Comparison of ENCODE assay signal across 8 cellular contexts in the genomic region with DNA sequence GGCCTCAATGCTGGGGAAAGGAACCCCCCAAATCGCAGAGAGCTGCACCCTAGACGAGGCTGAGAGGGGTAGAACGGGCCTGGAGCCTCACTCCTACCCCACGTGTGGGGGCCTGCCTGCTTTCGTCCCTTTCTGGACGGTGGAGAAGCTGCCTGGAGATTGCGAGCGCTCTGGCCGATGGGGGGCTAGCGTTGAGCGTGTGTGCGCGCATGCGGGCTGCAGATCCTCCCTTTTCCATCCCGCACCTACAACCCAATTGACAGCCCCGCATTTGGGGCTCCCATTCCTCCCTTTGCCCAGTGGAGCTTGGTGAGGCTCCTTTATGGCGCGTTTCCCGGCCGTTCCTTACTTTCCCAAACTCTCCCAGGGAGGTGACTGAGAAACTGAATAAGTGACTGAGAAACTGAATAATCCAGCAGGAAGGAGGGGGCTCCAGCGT. TPM values are rescaled to one million over a fixed set of nuclear protein-coding genes. Genes with fewer than 3 reads are reported as not detected.
DNase-seq lines count a peak whose midpoint lies in the region; ATAC-seq, FAIRE-seq and TF ChIP-seq lines count a peak whose summit lies in the region.

No MANE protein-coding gene starts in this region.

- H3K4me2 ChIP-seq in keratinocyte (ENCODE audit: control insufficient read depth, extremely low read depth, insufficient read depth, low read depth, low read length): peak overlapping the region; percentile 97

- H3K27ac Mint-ChIP-seq in activated naive CD4-positive, alpha-beta T cell treated with anti-CD3 and anti-CD28 coated beads for 36 hours: peak overlapping the region; percentile 51

- no peak for FAIRE-seq in keratinocyte (lab: Jason Lieb, UNC)

- TF ChIP-seq CTCF in adrenal gland (IDR thresholded peaks at IDR 0.05): no peak
- TF ChIP-seq CTCF in keratinocyte (optimal IDR thresholded peaks at IDR 0.05 in 1 of 3, IDR thresholded peaks at IDR 0.05 in 1 of 3, conservative IDR thresholded peaks at IDR 0.05 in 1 of 3; ENCODE audit: extremely low read depth in 1 of 3, insufficient read depth in 2 of 3, low read length in 3 of 3): no peak
- TF ChIP-seq CTCF in suprapubic skin (IDR thresholded peaks at IDR 0.05): no peak

- peaks cover 30% of the 10 kb centered on the region for H3K4me1 Mint-ChIP-seq in activated naive CD4-positive, alpha-beta T cell treated with anti-CD3 and anti-CD28 coated beads for 36 hours (ENCODE audit: low read depth)

- CTCF ChIA-PET in activated naive CD4-positive, alpha-beta T cell treated with anti-CD3 and anti-CD28 coated beads for 36 hours (lab: Charles Lee): interaction anchor here (1.1 to 3.1 kb wide), 2 partner anchors 9 to 296 kb away, joined by 3 to 19 read pairs; no protein-coding TSS in a partner anchor

- peaks cover 18% of the 10 kb centered on the region for H4K20me1 ChIP-seq in keratinocyte (ENCODE audit: control insufficient read depth, extremely low read depth, insufficient read depth, low read length)

- peaks cover 35% of the 10 kb centered on the region for H3K79me2 ChIP-seq in keratinocyte (ENCODE audit: control insufficient read depth, insufficient read depth, low read length)

- H3K27me3 ChIP-seq in adrenal gland (no peaks in the 10 kb centered on the region), keratinocyte (ENCODE audit: control insufficient read depth, extremely low read depth, insufficient read depth, low read length) (no peaks in the 10 kb centered on the region), suprapubic skin (no peaks in the 10 kb centered on the region)

- TF ChIP-seq POLR2A in adrenal gland (IDR thresholded peaks at IDR 0.05) (no peak), suprapubic skin (IDR thresholded peaks at IDR 0.05) (no peak)

- DNase-seq in activated naive CD4-positive, alpha-beta T cell treated with anti-CD3 and anti-CD28 coated beads for 36 hours: no peak
- no peak for DNase-seq in activated naive CD4-positive, alpha-beta T cell treated with Interleukin-2 at 50 U/mL for 16 hours
- DNase-seq in adrenal gland: no peak
- DNase-seq in keratinocyte (ENCODE audit: low read depth, low spot score): no peak
- DNase-seq in suprapubic skin (ENCODE audit: low spot score in 2 of 2): no peak
- DNase-seq in glomerular visceral epithelial cell (ENCODE audit: extremely low spot score): no peak
- DNase-seq in ACHN: no peak

- peak overlapping the region; percentile 89 for H3K9ac ChIP-seq in keratinocyte (ENCODE audit: control insufficient read depth, extremely low read depth, insufficient read depth, low read length)

- peaks cover 3% of the 10 kb centered on the region for H3K9me1 ChIP-seq in keratinocyte (ENCODE audit: control insufficient read depth, extremely low read depth, insufficient read depth, low read length)

- peak overlapping the region; percentile 93 for H3K4me3 Mint-ChIP-seq in activated naive CD4-positive, alpha-beta T cell treated with anti-CD3 and anti-CD28 coated beads for 36 hours

- H2AFZ ChIP-seq in keratinocyte (ENCODE audit: control insufficient read depth, low read length): peak overlapping the region; percentile 36

- in situ Hi-C loops in ACHN (cut with HindIII; ENCODE audit: low pct_ligation_motif_present, low pct_unique_long_range_greater_than_20kb, low sequenced_read_pairs): no loop called here

- dilution Hi-C loops in keratinocyte (cut with MboI; ENCODE audit: extremely low pct_ligation_motif_present, low sequenced_read_pairs): no loop called here

- no peaks in the 10 kb centered on the region for H3K36me3 Mint-ChIP-seq in activated naive CD4-positive, alpha-beta T cell treated with anti-CD3 and anti-CD28 coated beads for 36 hours (ENCODE audit: low read depth)

- WGBS in adrenal gland, 4 donors: 18 to 27% (median 20%) methylated on average over 9 to 21 of the region's 21 CpGs
- 17% methylated on average over 13 of the region's 21 CpGs for WGBS in suprapubic skin

- H3K9me3 Mint-ChIP-seq in activated naive CD4-positive, alpha-beta T cell treated with anti-CD3 and anti-CD28 coated beads for 36 hours: no peaks in the 10 kb centered on the region

- H3K4me1 ChIP-seq in adrenal gland (replicated peaks in 1 of 2) (peaks cover 5 to 22% of the 10 kb centered on the region in 2 donors), keratinocyte (ENCODE audit: control insufficient read depth, extremely low read depth, insufficient read depth, low read length) (peaks cover 29% of the 10 kb centered on the region), suprapubic skin (peaks cover 61% of the 10 kb centered on the region)

- no peak for ATAC-seq in HG02678 (IDR thresholded peaks at IDR 0.05; ENCODE audit: unreplicated experiment)

- H3K9me3 ChIP-seq in adrenal gland (replicated peaks in 1 of 3): no peaks in the 10 kb centered on the region
- no peaks in the 10 kb centered on the region for H3K9me3 ChIP-seq in keratinocyte (ENCODE audit: control insufficient read depth, low read depth, low read length)
- H3K9me3 ChIP-seq in suprapubic skin: no peaks in the 10 kb centered on the region

- H3K27ac ChIP-seq in adrenal gland (peak overlapping the region in 4 of 5 donors; percentile 58 to 88 (median 84)), keratinocyte (ENCODE audit: control insufficient read depth, insufficient read depth, low read length) (peak overlapping the region; percentile 93), suprapubic skin (peak overlapping the region; percentile 96)

- H3K27me3 Mint-ChIP-seq in activated naive CD4-positive, alpha-beta T cell treated with anti-CD3 and anti-CD28 coated beads for 36 hours (ENCODE audit: low read depth): no peaks in the 10 kb centered on the region

- intact Hi-C loops in activated naive CD4-positive, alpha-beta T cell treated with anti-CD3 and anti-CD28 coated beads for 36 hours (cut with micrococcal nuclease): loop anchor here (1.0 to 10.0 kb wide), 6 partner anchors 8 to 432 kb away; a partner anchor contains a TSS
- intact Hi-C loops in adrenal gland (cut with DNase I): loop anchor here in 1 of 2 donors (10.0 kb wide), 1 partner anchor 142 kb away; no protein-coding TSS in a partner anchor

- H3K4me3 ChIP-seq in adrenal gland: peak overlapping the region in 2 of 4 donors; percentile 53 to 57
- peak overlapping the region; percentile 64 to 85 (median 83) for H3K4me3 ChIP-seq in keratinocyte (ENCODE audit: control insufficient read depth in 2 of 3, extremely low read depth in 1 of 3, insufficient read depth in 2 of 3, low read depth in 1 of 3, low read length in 3 of 3)
- peak overlapping the region; percentile 54 for H3K4me3 ChIP-seq in suprapubic skin

- no peak for TF ChIP-seq EP300 in suprapubic skin (IDR thresholded peaks at IDR 0.05)

- H3K36me3 ChIP-seq in adrenal gland (replicated peaks in 1 of 2) (no peaks in the 10 kb centered on the region), keratinocyte (ENCODE audit: control insufficient read depth in 2 of 2, extremely low read depth in 1 of 2, insufficient read depth in 2 of 2, low read length in 2 of 2) (peaks cover 11 to 27% of the 10 kb centered on the region in 2 experiments), suprapubic skin (peaks cover 5% of the 10 kb centered on the region)

RNA-seq across cellular contexts. Expression of a gene that starts 0.9 kb away (rescaled TPM):
- total RNA-seq in activated naive CD4-positive, alpha-beta T cell treated with anti-CD3 and anti-CD28 coated beads for 36 hours: under 1 TPM; 0.21 to 0.35 TPM
- 1 to 10 TPM in 3 of 8 donors, under 1 TPM in 5; 0.13 to 2.2 (median 0.72) TPM for total RNA-seq in adrenal gland
- under 1 TPM; 0.31 to 0.97 (median 0.37) TPM for polyA plus RNA-seq in adrenal gland
- 34.8 to 53.9 TPM (median 39.2 TPM) in 3 replicates for polyA plus RNA-seq in keratinocyte
- polyA plus RNA-seq in keratinocyte (2011; ENCODE audit: low read depth): 17.9 TPM
- 20.2 and 23.8 TPM in 2 replicates for polyA plus RNA-seq in keratinocyte (2011; cell fraction: cytosol; rRNA removed)
- 93.9 and 100 TPM in 2 replicates for polyA plus RNA-seq in keratinocyte (2011; cell fraction: nucleus; rRNA removed)
- polyA plus RNA-seq in keratinocyte (2012; ENCODE audit: low replicate concordance): 31.4 and 42.0 TPM in 2 replicates
- polyA minus RNA-seq in keratinocyte: 68.0 to 78.2 TPM (median 73.5 TPM) in 3 replicates
- polyA minus RNA-seq in keratinocyte (2011; cell fraction: cytosol; rRNA and poly(A)+ RNA removed): 35.1 TPM
- polyA minus RNA-seq in keratinocyte (2011; cell fraction: nucleus; rRNA and poly(A)+ RNA removed): 44.2 and 52.1 TPM in 2 replicates
- total RNA-seq in suprapubic skin: 100 to 1,000 TPM in 2 of 4 donors, 10 to 100 TPM in 2; 77.0 to 133 (median 99.7) TPM

RNA-seq across cellular contexts. Expression of a gene that starts 8.3 kb away (rescaled TPM):
- 1 to 10 TPM; 4.2 to 5.4 TPM for total RNA-seq in activated naive CD4-positive, alpha-beta T cell treated with anti-CD3 and anti-CD28 coated beads for 36 hours
- 10 to 100 TPM; 13.4 to 37.1 (median 28.8) TPM for total RNA-seq in adrenal gland
- 10 to 100 TPM in 2 of 3 donors, 1 to 10 TPM in 1; 6.0 to 18.2 (median 13.6) TPM for polyA plus RNA-seq in adrenal gland
- polyA plus RNA-seq in keratinocyte: 9.2 to 16.6 TPM (median 12.1 TPM) in 3 replicates
- 11.9 TPM for polyA plus RNA-seq in keratinocyte (2011; ENCODE audit: low read depth)
- 4.5 and 7.1 TPM in 2 replicates for polyA plus RNA-seq in keratinocyte (2011; cell fraction: cytosol; rRNA removed)
- 26.5 and 29.3 TPM in 2 replicates for polyA plus RNA-seq in keratinocyte (2011; cell fraction: nucleus; rRNA removed)
- polyA plus RNA-seq in keratinocyte (2012; ENCODE audit: low replicate concordance): 11.6 and 11.8 TPM in 2 replicates
- polyA minus RNA-seq in keratinocyte: 11.7 to 22.2 TPM (median 18.8 TPM) in 3 replicates
- 13.6 TPM for polyA minus RNA-seq in keratinocyte (2011; cell fraction: cytosol; rRNA and poly(A)+ RNA removed)
- 21.2 and 24.3 TPM in 2 replicates for polyA minus RNA-seq in keratinocyte (2011; cell fraction: nucleus; rRNA and poly(A)+ RNA removed)
- 10 to 100 TPM; 11.2 to 26.6 (median 23.6) TPM for total RNA-seq in suprapubic skin

RNA-seq across cellular contexts. Expression of a gene that starts 27.5 kb away (rescaled TPM):
- total RNA-seq in activated naive CD4-positive, alpha-beta T cell treated with anti-CD3 and anti-CD28 coated beads for 36 hours: 10 to 100 TPM; 79.4 to 83.4 TPM
- total RNA-seq in adrenal gland (10 to 100 TPM; 17.0 to 54.7 (median 25.0) TPM), suprapubic skin (100 to 1,000 TPM in 1 of 4 donors, 10 to 100 TPM in 3; 31.5 to 167 (median 49.0) TPM)
- polyA plus RNA-seq in adrenal gland (10 to 100 TPM; 14.8 to 22.2 (median 19.6) TPM), keratinocyte (35.0 to 45.9 TPM (median 43.4 TPM) in 3 replicates)
- polyA plus RNA-seq in keratinocyte (2011; ENCODE audit: low read depth): 11.6 TPM
- polyA plus RNA-seq in keratinocyte (2011; cell fraction: cytosol; rRNA removed): 15.5 and 20.5 TPM in 2 replicates
- polyA plus RNA-seq in keratinocyte (2011; cell fraction: nucleus; rRNA removed): 113 and 126 TPM in 2 replicates
- 13.9 and 24.3 TPM in 2 replicates for polyA plus RNA-seq in keratinocyte (2012; ENCODE audit: low replicate concordance)
- 85.4 to 135 TPM (median 106 TPM) in 3 replicates for polyA minus RNA-seq in keratinocyte
- 28.0 TPM for polyA minus RNA-seq in keratinocyte (2011; cell fraction: cytosol; rRNA and poly(A)+ RNA removed)
- 70.1 and 116 TPM in 2 replicates for polyA minus RNA-seq in keratinocyte (2011; cell fraction: nucleus; rRNA and poly(A)+ RNA removed)

Comparison
In these comparisons a context has a peak if more than half of its experiments do, and no peak if none do; other contexts are left out.
1. RNA of a gene that starts 0.9 kb away (total RNA-seq): 77.0 to 133 TPM in suprapubic skin; 0.13 to 2.2 TPM in adrenal gland and 0.21 to 0.35 TPM in activated naive CD4-positive, alpha-beta T cell treated with anti-CD3 and anti-CD28 coated beads for 36 hours; every median in the first group is over 10 times any median in the second.
2. Peak in every context shown above with its lines, with median percentiles within 50 percentile points of each other: H3K27ac ChIP-seq.